In genomic region chr7:1677206-1678069, GRCh38 we compare ENCODE assay signal across 23 cellular contexts. TPM values are rescaled to one million over a fixed set of nuclear protein-coding genes. Genes with fewer than 3 reads are reported as not detected.
DNase-seq lines count a peak whose midpoint lies in the region; ATAC-seq and TF ChIP-seq lines count a peak whose summit lies in the region.
"Had no signal": no experiment of that assay in that cellular context is flagged by ENCODE, and none has a peak within 500 bp of the region (broad histone marks: within the 10 kb centered on the region; RNA-seq: fewer than 3 reads in every experiment).

No MANE protein-coding gene starts in this region.

- H3K27ac Mint-ChIP-seq in chondrocyte (ENCODE audit: unreplicated experiment) (no peak overlapping the region), osteocyte (ENCODE audit: unreplicated experiment) (no peak overlapping the region)
- H3K27ac Mint-ChIP-seq: activated B cell treated with CpG ODN at 0.5 μM for 24 hours; CD8-positive, alpha-beta memory T cell had no signal

- peaks cover 0 to 68% (median 50%) of the 10 kb centered on the region in 10 experiments; a peak in 19 of 20 replicates for H3K4me1 ChIP-seq in BLaER1 treated with 17β-estradiol and CSF1 and Interleukin-3, amounts not matched to agents 10 nM and 100 nM
- H3K4me1 ChIP-seq: breast epithelium, parathyroid adenoma, right lobe of liver, vagina had no signal

- H4K20me1 ChIP-seq in BLaER1 treated with 17β-estradiol and CSF1 and Interleukin-3, amounts not matched to agents 10 nM and 100 nM: peaks cover 0 to 70% (median 26%) of the 10 kb centered on the region in 11 experiments; a peak in 13 of 22 replicates

- DNase-seq in AG20443 (ENCODE audit: low spot score): peak; percentile 4
- peak; percentile 43 for DNase-seq in chondrocyte (ENCODE audit: low spot score)
- DNase-seq in osteocyte (ENCODE audit: extremely low spot score, unreplicated experiment): peak; percentile 82
- DNase-seq in OCI-M2 (lab: John Stamatoyannopoulos, UW; ENCODE audit: unreplicated experiment): no peak
- DNase-seq: activated B cell treated with CpG ODN at 0.5 μM for 24 hours, cortex of kidney, GDM1, KBM-7, left colon, MM.1S, NCI-H1436 treated with DMSO at 0.1 percent for 48 hours, NCI-H2171, NCI-H526 treated with DMSO at 0.1 percent for 48 hours, T-helper 9 cell had no signal

- H3K36me3 Mint-ChIP-seq in chondrocyte (ENCODE audit: low read depth) (peaks cover 2% of the 10 kb centered on the region), osteocyte (ENCODE audit: unreplicated experiment) (no peaks in the 10 kb centered on the region)
- H3K36me3 Mint-ChIP-seq: CD8-positive, alpha-beta memory T cell had no signal

- H3K9me3 Mint-ChIP-seq in chondrocyte (ENCODE audit: low read depth) (peaks cover 8% of the 10 kb centered on the region), osteocyte (ENCODE audit: unreplicated experiment) (peaks cover under 1% of the 10 kb centered on the region)

- H3K27me3 ChIP-seq in BLaER1 treated with 17β-estradiol and CSF1 and Interleukin-3, amounts not matched to agents 10 nM and 100 nM: peaks cover 26 to 60% (median 44%) of the 10 kb centered on the region in 11 experiments
- H3K27me3 ChIP-seq: right lobe of liver, vagina had no signal

- H3K4me1 Mint-ChIP-seq in chondrocyte (ENCODE audit: low read depth) (no peaks in the 10 kb centered on the region), osteocyte (ENCODE audit: unreplicated experiment) (no peaks in the 10 kb centered on the region)
- H3K4me1 Mint-ChIP-seq: CD8-positive, alpha-beta memory T cell; naive thymus-derived CD8-positive, alpha-beta T cell had no signal

- H3K4me3 ChIP-seq in BLaER1 treated with 17β-estradiol and CSF1 and Interleukin-3, amounts not matched to agents 10 nM and 100 nM: no peak overlapping the region
- H3K4me3 ChIP-seq: breast epithelium, right lobe of liver, vagina had no signal

- H3K9me3 ChIP-seq in BLaER1 treated with 17β-estradiol and CSF1 and Interleukin-3, amounts not matched to agents 10 nM and 100 nM (replicated peaks in 1 of 11): peaks cover 2 to 13% (median 6%) of the 10 kb centered on the region in 11 experiments
- H3K9me3 ChIP-seq: breast epithelium, vagina had no signal

- H3K27ac ChIP-seq in BLaER1 treated with 17β-estradiol and CSF1 and Interleukin-3, amounts not matched to agents 10 nM and 100 nM: no peak overlapping the region
- H3K27ac ChIP-seq: breast epithelium, parathyroid adenoma, right lobe of liver, vagina had no signal

- H3K4me3 Mint-ChIP-seq in chondrocyte (ENCODE audit: unreplicated experiment) (no peak overlapping the region), osteocyte (ENCODE audit: unreplicated experiment) (no peak overlapping the region)
- H3K4me3 Mint-ChIP-seq: activated B cell treated with CpG ODN at 0.5 μM for 24 hours; CD8-positive, alpha-beta memory T cell; naive thymus-derived CD8-positive, alpha-beta T cell had no signal

- H3K4me2 ChIP-seq in BLaER1 treated with 17β-estradiol and CSF1 and Interleukin-3, amounts not matched to agents 10 nM and 100 nM: peak overlapping the region in 10 of 11 experiments; percentile 2 to 94 (median 79); a peak in 18 of 22 replicates

- TF ChIP-seq CTCF in chondrocyte (IDR thresholded peaks at IDR 0.05): no peak
- TF ChIP-seq CTCF in osteocyte (IDR thresholded peaks at IDR 0.05): no peak

- no peak for ATAC-seq in HG03521 (IDR thresholded peaks at IDR 0.05; ENCODE audit: unreplicated experiment)
- ATAC-seq in HG03280 (IDR thresholded peaks at IDR 0.05; ENCODE audit: unreplicated experiment): no peak
- ATAC-seq: left colon; naive thymus-derived CD8-positive, alpha-beta T cell had no signal

- H3K9ac ChIP-seq in BLaER1 treated with 17β-estradiol and CSF1 and Interleukin-3, amounts not matched to agents 10 nM and 100 nM: peak overlapping the region in 3 of 11 experiments; percentile 1 to 50 (median 30); a peak in 4 of 22 replicates
- H3K9ac ChIP-seq: parathyroid adenoma had no signal

- H3K27me3 Mint-ChIP-seq in chondrocyte (ENCODE audit: low read depth) (peaks cover 27% of the 10 kb centered on the region), osteocyte (ENCODE audit: unreplicated experiment) (peaks cover 18% of the 10 kb centered on the region)

- no peaks in the 10 kb centered on the region for H3K36me3 ChIP-seq in BLaER1 treated with 17β-estradiol and CSF1 and Interleukin-3, amounts not matched to agents 10 nM and 100 nM
- H3K36me3 ChIP-seq: breast epithelium, right lobe of liver, vagina had no signal

RNA-seq across cellular contexts. Expression of gene ELFN1, which starts 7.4 kb away (rescaled TPM):
- total RNA-seq in chondrocyte (0.65 to 0.72 TPM (median 0.68 TPM) in 3 replicates), osteocyte (0.62 and 0.73 TPM in 2 replicates)
- total RNA-seq: activated B cell treated with CpG ODN at 0.5 μM for 24 hours; naive thymus-derived CD8-positive, alpha-beta T cell had no signal
